Comparison of ENCODE assay signal across 30 cellular contexts in genomic region chr2:37848451-37848850, GRCh38.
"Had no signal": no experiment of that assay in that cellular context is flagged by ENCODE, and none has a peak within 500 bp of the region (broad histone marks: within the 10 kb centered on the region; RNA-seq: fewer than 3 reads in every experiment).

No MANE protein-coding gene starts in this region.

- DNase-seq: activated B cell treated with CpG ODN at 0.5 μM for 24 hours; activated CD4-positive, alpha-beta memory T cell treated with anti-CD3 and anti-CD28 coated beads for 36 hours; activated CD4-positive, alpha-beta T cell treated with anti-CD3 and anti-CD28 coated beads for 4 hours; activated CD4-positive, alpha-beta T cell treated with anti-CD3 and anti-CD28 coated beads, Interleukin-2, amount 50 U/mL, for 1 hour; activated CD4-positive, CD25-positive, alpha-beta regulatory T cell treated with anti-CD3 and anti-CD28 coated beads, Interleukin-2, amount 50 U/mL, for 72 hours; activated CD8-positive, alpha-beta memory T cell treated with anti-CD3 and anti-CD28 coated beads, Interleukin-2, amount 50 U/mL, for 4 hours; activated gamma-delta T cell treated with Interleukin-2 at 50 U/mL for 16 hours; activated naive CD4-positive, alpha-beta T cell treated with anti-CD3 and anti-CD28 coated beads for 36 hours; activated T-cell treated with anti-CD3 and anti-CD28 coated beads for 4 hours; activated T-cell treated with anti-CD3 and anti-CD28 coated beads, Interleukin-2, amount 50 U/mL, for 4 hours; adrenal gland; body of pancreas; caudate nucleus; Karpas-422; MG63; NCI-H1048; NCI-H1436 treated with DMSO at 0.1 percent for 48 hours; NCI-H1694 treated with DMSO at 0.1 percent for 48 hours; NCI-H2029; NCI-H345; NCI-H524 treated with DMSO at 0.1 percent for 48 hours; PC-3; Right ventricle myocardium superior; SW 1271; T-helper 1 cell; T-helper 2 cell; T-helper 9 cell had no signal

- H3K27ac ChIP-seq: adrenal gland, body of pancreas, breast epithelium, VCaP had no signal

- H3K36me3 ChIP-seq: adrenal gland, breast epithelium, MG63 had no signal

- H3K4me1 ChIP-seq: breast epithelium had no signal

- ATAC-seq: activated naive CD4-positive, alpha-beta T cell treated with anti-CD3 and anti-CD28 coated beads, Interleukin-2, amount 50 U/mL, for 72 hours; activated T-cell treated with anti-CD3 and anti-CD28 coated beads, Interleukin-2, amount 50 U/mL, for 4 hours; body of pancreas; PC-3 had no signal

- H3K27me3 ChIP-seq: body of pancreas, breast epithelium, MG63 had no signal

- H3K9me3 ChIP-seq: adrenal gland, body of pancreas, breast epithelium, MG63 had no signal

- H3K4me3 ChIP-seq: adrenal gland, body of pancreas, breast epithelium, MG63 had no signal
